In genomic region chr3:182913889-182914288, GRCh38 we compare ENCODE assay signal across 1 cellular context.
A peak's percentile ranks its signal among the peaks of the same experiment; 100 is the strongest.
TF ChIP-seq lines count a peak whose summit lies in the region.

No MANE protein-coding gene starts in this region.

TF ChIP-seq in GM12878, 131 proteins besides CTCF, POLR2A, EP300 and RAD21 (continued from another document and continues in another):
- TF ChIP-seq GABPA (IDR thresholded peaks at IDR 0.05; ENCODE audit: low read depth) (0 out of 2 replicates have a peak, but pooled peaks have one; percentile 14), CBFB (IDR thresholded peaks at IDR 0.05; ENCODE audit: low read depth) (peak; percentile 62; the same call in 1 of the 2 replicates), RUNX3 (IDR thresholded peaks at IDR 0.05; ENCODE audit: low read length) (peak; percentile 95), MTA3 (IDR thresholded peaks at IDR 0.05; ENCODE audit: borderline replicate concordance, low read length) (peak; percentile 24; the same call in 1 of the 2 replicates), KAT2A (conservative IDR thresholded peaks at IDR 0.05; ENCODE audit: control insufficient read depth, low read depth, low read length) (no peak), ATF2 (IDR thresholded peaks at IDR 0.05; ENCODE audit: low read length) (peak; percentile 31; the same call in 1 of the 2 replicates), RELB (IDR thresholded peaks at IDR 0.05; ENCODE audit: low read depth) (0 out of 2 replicates have a peak, but pooled peaks have one; percentile 34), CEBPB (IDR thresholded peaks at IDR 0.05; ENCODE audit: borderline replicate concordance in 1 of 2, low read depth in 2 of 2, low read length in 2 of 2) (no peak), SKIL (IDR thresholded peaks at IDR 0.05; ENCODE audit: low read depth, poor library complexity, severe bottlenecking) (peak; percentile 63), E2F4 (IDR thresholded peaks at IDR 0.05; ENCODE audit: low read depth, low read length) (no peak), TCF3 (IDR thresholded peaks at IDR 0.05; ENCODE audit: borderline replicate concordance, insufficient read depth, low read depth, low read length) (0 out of 2 replicates have a peak, but pooled peaks have one; percentile 52), BCL11A (IDR thresholded peaks at IDR 0.05; ENCODE audit: low read depth, low read length) (peak; percentile 91), DPF2 (IDR thresholded peaks at IDR 0.05) (peak; percentile 80), CBX3 (IDR thresholded peaks at IDR 0.05; ENCODE audit: borderline replicate concordance, low read depth) (no peak), JUNB (IDR thresholded peaks at IDR 0.05) (no peak), SIN3A (IDR thresholded peaks at IDR 0.05; ENCODE audit: low read depth, low read length) (no peak), CREM (IDR thresholded peaks at IDR 0.05; ENCODE audit: low read depth) (peak; percentile 31; the same call in 1 of the 2 replicates), ZBTB11 (CRISPR knock-in tag; IDR thresholded peaks at IDR 0.05) (no peak), PRDM15 (CRISPR knock-in tag; IDR thresholded peaks at IDR 0.05) (no peak), BACH1 (IDR thresholded peaks at IDR 0.05; ENCODE audit: borderline replicate concordance) (no peak), POLR2AphosphoS2 (IDR thresholded peaks at IDR 0.05; ENCODE audit: low read depth, low read length) (no peak), SPI1 (IDR thresholded peaks at IDR 0.05; ENCODE audit: borderline replicate concordance, insufficient read depth, low read depth, low read length) (peak; percentile 50; the same call in 1 of the 2 replicates), REST (IDR thresholded peaks at IDR 0.05; ENCODE audit: low read depth, low read length) (no peak), KLF5 (IDR thresholded peaks at IDR 0.05; ENCODE audit: partially characterized antibody) (no peak), HDGF (IDR thresholded peaks at IDR 0.05) (no peak), NFIC (IDR thresholded peaks at IDR 0.05; ENCODE audit: low read depth, low read length) (peak; percentile 90; the same call in 1 of the 2 replicates), SMC3 (IDR thresholded peaks at IDR 0.05; ENCODE audit: borderline replicate concordance, low read length) (no peak), STAT3 (IDR thresholded peaks at IDR 0.05; ENCODE audit: low read depth, low read length) (0 out of 2 replicates have a peak, but pooled peaks have one; percentile 28), ESRRA (IDR thresholded peaks at IDR 0.05; ENCODE audit: low read length) (no peak), PBX3 (IDR thresholded peaks at IDR 0.05; ENCODE audit: insufficient replicate concordance, low read depth, low read length) (peak; percentile 67), IKZF2 (IDR thresholded peaks at IDR 0.05) (peak; percentile 81), NFXL1 (IDR thresholded peaks at IDR 0.05; ENCODE audit: borderline replicate concordance) (no peak), CHD2 (IDR thresholded peaks at IDR 0.05; ENCODE audit: borderline replicate concordance, low read depth, low read length) (0 out of 2 replicates have a peak, but pooled peaks have one; percentile 33), TCF12 (IDR thresholded peaks at IDR 0.05; ENCODE audit: low read depth, low read length) (peak; percentile 90), BCLAF1 (IDR thresholded peaks at IDR 0.05) (no peak), SMAD1 (IDR thresholded peaks at IDR 0.05; ENCODE audit: low read depth, partially characterized antibody) (no peak), ATF7 (IDR thresholded peaks at IDR 0.05; ENCODE audit: low read depth) (no peak)
